Comparison of ENCODE assay signal across 1 cellular context in the genomic region with DNA sequence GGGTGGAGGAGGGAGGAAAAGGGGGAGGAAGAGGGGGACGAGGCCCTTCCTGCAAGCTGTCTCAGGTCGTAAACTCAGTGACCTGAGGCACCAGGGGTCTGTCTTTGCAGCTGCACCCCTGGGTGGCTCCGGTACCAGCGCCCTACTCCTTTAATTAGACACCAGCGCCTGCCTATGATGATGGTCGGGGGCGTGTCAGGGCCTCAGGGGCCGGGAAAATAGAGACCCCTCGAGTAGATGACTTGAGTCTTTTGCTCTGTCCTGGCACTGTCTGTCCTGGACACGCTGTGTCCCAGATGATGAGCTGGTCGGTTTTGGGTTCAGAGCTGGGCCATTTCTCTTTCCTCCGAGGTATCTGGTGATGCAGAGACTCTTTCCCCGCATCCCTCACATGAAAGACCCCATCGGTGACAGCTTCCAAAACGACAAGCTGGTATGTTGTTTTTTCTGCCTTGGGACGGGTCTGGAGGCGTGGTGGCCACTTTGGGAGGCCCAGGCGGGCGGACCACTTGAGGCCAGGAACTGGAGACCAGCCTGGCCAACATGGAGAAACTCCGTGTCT.
TF ChIP-seq lines count a peak whose summit lies in the region.

No MANE protein-coding gene starts in this region.

TF ChIP-seq in HepG2, 621 proteins besides CTCF, POLR2A, EP300 and RAD21:
- TF ChIP-seq HNRNPL (IDR thresholded peaks at IDR 0.05; ENCODE audit: low read depth, low read length): 0 out of 2 replicates have a peak, but pooled peaks have one; percentile 13
- TF ChIP-seq GMEB2 (CRISPR knock-in tag; IDR thresholded peaks at IDR 0.05; ENCODE audit: low read depth): no peak
- TF ChIP-seq, protein P1, sequence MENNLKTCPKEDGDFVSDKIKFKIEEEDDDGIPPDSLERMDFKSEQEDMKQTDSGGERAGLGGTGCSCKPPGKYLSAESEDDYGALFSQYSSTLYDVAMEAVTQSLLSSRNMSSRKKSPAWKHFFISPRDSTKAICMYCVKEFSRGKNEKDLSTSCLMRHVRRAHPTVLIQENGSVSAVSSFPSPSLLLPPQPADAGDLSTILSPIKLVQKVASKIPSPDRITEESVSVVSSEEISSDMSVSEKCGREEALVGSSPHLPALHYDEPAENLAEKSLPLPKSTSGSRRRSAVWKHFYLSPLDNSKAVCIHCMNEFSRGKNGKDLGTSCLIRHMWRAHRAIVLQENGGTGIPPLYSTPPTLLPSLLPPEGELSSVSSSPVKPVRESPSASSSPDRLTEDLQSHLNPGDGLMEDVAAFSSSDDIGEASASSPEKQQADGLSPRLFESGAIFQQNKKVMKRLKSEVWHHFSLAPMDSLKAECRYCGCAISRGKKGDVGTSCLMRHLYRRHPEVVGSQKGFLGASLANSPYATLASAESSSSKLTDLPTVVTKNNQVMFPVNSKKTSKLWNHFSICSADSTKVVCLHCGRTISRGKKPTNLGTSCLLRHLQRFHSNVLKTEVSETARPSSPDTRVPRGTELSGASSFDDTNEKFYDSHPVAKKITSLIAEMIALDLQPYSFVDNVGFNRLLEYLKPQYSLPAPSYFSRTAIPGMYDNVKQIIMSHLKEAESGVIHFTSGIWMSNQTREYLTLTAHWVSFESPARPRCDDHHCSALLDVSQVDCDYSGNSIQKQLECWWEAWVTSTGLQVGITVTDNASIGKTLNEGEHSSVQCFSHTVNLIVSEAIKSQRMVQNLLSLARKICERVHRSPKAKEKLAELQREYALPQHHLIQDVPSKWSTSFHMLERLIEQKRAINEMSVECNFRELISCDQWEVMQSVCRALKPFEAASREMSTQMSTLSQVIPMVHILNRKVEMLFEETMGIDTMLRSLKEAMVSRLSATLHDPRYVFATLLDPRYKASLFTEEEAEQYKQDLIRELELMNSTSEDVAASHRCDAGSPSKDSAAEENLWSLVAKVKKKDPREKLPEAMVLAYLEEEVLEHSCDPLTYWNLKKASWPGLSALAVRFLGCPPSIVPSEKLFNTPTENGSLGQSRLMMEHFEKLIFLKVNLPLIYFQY (CRISPR knock-in tag; IDR thresholded peaks at IDR 0.05; ENCODE audit: borderline replicate concordance): no peak
- TF ChIP-seq RBM39 (IDR thresholded peaks at IDR 0.05; ENCODE audit: low read depth, low read length, poor library complexity, severe bottlenecking): peak; percentile 65
- TF ChIP-seq YEATS2 (CRISPR knock-in tag; IDR thresholded peaks at IDR 0.05; ENCODE audit: borderline replicate concordance): peak; percentile 24; the same call in 1 of the 2 replicates
- TF ChIP-seq IRF9 (CRISPR knock-in tag; IDR thresholded peaks at IDR 0.05; ENCODE audit: borderline replicate concordance): no peak
- peak; percentile 82; the same call in 1 of the 2 replicates for TF ChIP-seq PCBP1 (IDR thresholded peaks at IDR 0.05; ENCODE audit: borderline replicate concordance, low read depth, low read length)
- no peak for TF ChIP-seq SYNCRIP (IDR thresholded peaks at IDR 0.05; ENCODE audit: insufficient read depth, low read depth, low read length)
- TF ChIP-seq ZBTB38 (CRISPR knock-in tag; IDR thresholded peaks at IDR 0.05): no peak
- TF ChIP-seq, protein P2, sequence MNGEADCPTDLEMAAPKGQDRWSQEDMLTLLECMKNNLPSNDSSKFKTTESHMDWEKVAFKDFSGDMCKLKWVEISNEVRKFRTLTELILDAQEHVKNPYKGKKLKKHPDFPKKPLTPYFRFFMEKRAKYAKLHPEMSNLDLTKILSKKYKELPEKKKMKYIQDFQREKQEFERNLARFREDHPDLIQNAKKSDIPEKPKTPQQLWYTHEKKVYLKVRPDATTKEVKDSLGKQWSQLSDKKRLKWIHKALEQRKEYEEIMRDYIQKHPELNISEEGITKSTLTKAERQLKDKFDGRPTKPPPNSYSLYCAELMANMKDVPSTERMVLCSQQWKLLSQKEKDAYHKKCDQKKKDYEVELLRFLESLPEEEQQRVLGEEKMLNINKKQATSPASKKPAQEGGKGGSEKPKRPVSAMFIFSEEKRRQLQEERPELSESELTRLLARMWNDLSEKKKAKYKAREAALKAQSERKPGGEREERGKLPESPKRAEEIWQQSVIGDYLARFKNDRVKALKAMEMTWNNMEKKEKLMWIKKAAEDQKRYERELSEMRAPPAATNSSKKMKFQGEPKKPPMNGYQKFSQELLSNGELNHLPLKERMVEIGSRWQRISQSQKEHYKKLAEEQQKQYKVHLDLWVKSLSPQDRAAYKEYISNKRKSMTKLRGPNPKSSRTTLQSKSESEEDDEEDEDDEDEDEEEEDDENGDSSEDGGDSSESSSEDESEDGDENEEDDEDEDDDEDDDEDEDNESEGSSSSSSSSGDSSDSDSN (CRISPR knock-in tag; IDR thresholded peaks at IDR 0.05): no peak
- TF ChIP-seq BORCS8-MEF2B (CRISPR knock-in tag; IDR thresholded peaks at IDR 0.05): no peak
- peak; percentile 95 for TF ChIP-seq RBM22 (optimal IDR thresholded peaks at IDR 0.05; ENCODE audit: low read length)
- TF ChIP-seq ZBTB7B (CRISPR knock-in tag; IDR thresholded peaks at IDR 0.05): no peak
- TF ChIP-seq CHD2 (IDR thresholded peaks at IDR 0.05; ENCODE audit: low read depth, low read length): peak; percentile 41; the same call in 1 of the 2 replicates
- TF ChIP-seq CENPT (CRISPR knock-in tag; IDR thresholded peaks at IDR 0.05; ENCODE audit: low read depth): no peak
- TF ChIP-seq, protein P3, sequence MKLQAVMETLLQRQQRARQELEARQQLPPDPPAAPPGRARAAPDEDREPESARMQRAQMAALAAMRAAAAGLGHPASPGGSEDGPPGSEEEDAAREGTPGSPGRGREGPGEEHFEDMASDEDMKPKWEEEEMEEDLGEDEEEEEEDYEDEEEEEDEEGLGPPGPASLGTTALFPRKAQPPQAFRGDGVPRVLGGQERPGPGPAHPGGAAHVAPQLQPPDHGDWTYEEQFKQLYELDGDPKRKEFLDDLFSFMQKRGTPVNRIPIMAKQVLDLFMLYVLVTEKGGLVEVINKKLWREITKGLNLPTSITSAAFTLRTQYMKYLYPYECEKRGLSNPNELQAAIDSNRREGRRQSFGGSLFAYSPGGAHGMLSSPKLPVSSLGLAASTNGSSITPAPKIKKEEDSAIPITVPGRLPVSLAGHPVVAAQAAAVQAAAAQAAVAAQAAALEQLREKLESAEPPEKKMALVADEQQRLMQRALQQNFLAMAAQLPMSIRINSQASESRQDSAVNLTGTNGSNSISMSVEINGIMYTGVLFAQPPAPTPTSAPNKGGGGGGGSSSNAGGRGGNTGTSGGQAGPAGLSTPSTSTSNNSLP (IDR thresholded peaks at IDR 0.05; ENCODE audit: low read depth, low read length): no peak
- TF ChIP-seq NFKB2 (CRISPR knock-in tag; IDR thresholded peaks at IDR 0.05; ENCODE audit: borderline replicate concordance): 0 out of 2 replicates have a peak, but pooled peaks have one; percentile 5
- TF ChIP-seq MED1 (CRISPR knock-in tag; IDR thresholded peaks at IDR 0.05): 0 out of 2 replicates have a peak, but pooled peaks have one; percentile 4
- TF ChIP-seq HNRNPLL (IDR thresholded peaks at IDR 0.05; ENCODE audit: low read depth, low read length, poor library complexity, severe bottlenecking): peak; percentile 20
- peak; percentile 69; the same call in 1 of the 2 replicates for TF ChIP-seq POLR2G (IDR thresholded peaks at IDR 0.05; ENCODE audit: low read depth, low read length)
- TF ChIP-seq CAMTA2 (CRISPR knock-in tag; IDR thresholded peaks at IDR 0.05; ENCODE audit: borderline replicate concordance): no peak
- TF ChIP-seq KDM2A (CRISPR knock-in tag; IDR thresholded peaks at IDR 0.05; ENCODE audit: borderline replicate concordance, low read depth): peak; percentile 30; the same call in 1 of the 2 replicates
- peak; percentile 81 for TF ChIP-seq HNRNPK (IDR thresholded peaks at IDR 0.05; ENCODE audit: low read depth, low read length, poor library complexity, severe bottlenecking)
- no peak for TF ChIP-seq ZNF251 (CRISPR knock-in tag; IDR thresholded peaks at IDR 0.05)
- peak; percentile 95 for TF ChIP-seq POLR2AphosphoS2 (IDR thresholded peaks at IDR 0.05; ENCODE audit: low read depth, low read length)
TF ChIP-seq in HepG2: peak in this region for 13.
